10 cellular contexts compared by ENCODE assay signal in the genomic region with DNA sequence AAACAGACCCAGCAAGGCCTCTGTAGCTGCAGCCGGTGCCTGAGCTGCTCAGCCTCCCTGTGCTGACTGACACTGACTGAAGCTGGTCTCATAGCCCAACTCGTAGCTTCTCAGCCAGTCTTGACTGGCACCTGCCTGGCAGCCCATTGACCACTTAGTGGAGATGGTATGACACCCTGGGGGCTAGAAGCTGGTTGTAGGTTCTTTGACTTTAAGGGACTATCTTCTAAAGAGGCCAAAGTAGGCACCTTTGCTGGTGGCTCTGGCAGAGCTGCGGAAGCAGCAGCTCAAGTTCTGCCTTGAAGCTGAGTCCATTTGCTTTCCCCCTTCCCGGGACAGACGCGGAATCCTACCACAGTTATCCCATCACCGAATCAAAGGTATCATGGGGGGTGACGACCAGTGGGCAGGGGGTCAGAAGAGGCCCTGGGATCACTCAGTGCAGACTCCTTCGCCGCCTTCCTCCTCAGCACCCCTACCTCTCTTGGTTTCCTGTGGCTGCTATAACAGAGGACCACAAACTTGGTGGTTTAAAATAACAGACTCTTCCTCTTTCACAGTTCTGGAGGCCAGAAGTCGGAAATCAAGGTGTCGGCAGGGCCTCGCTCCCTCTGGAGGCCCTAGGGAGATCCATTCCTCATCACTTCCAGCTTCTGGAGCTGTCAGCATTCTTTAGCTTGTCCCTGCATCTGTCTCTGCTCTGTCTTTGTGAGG. TPM values are rescaled to one million over a fixed set of nuclear protein-coding genes. Genes with fewer than 3 reads are reported as not detected.
DNase-seq lines count a peak whose midpoint lies in the region; ATAC-seq and TF ChIP-seq lines count a peak whose summit lies in the region.
"Had no signal": no experiment of that assay in that cellular context is flagged by ENCODE, and none has a peak within 500 bp of the region (broad histone marks: within the 10 kb centered on the region; RNA-seq: fewer than 3 reads in every experiment).

No MANE protein-coding gene starts in this region.

- H3K4me3 ChIP-seq in Loucy (ENCODE audit: low read length, poor library complexity, severe bottlenecking), result peak overlapping the region; percentile 59
- H3K4me3 ChIP-seq: GM23248 had no signal

- no peaks in the 10 kb centered on the region for H3F3A ChIP-seq in Loucy (ENCODE audit: low read depth)

- H3K9me3 Mint-ChIP-seq in activated naive CD8-positive, alpha-beta T cell treated with anti-CD3 and anti-CD28 coated beads, Interleukin-2, amount 50 U/mL, for 24 hours, result no peaks in the 10 kb centered on the region
- H3K9me3 Mint-ChIP-seq in natural killer cell, result no peaks in the 10 kb centered on the region
- H3K9me3 Mint-ChIP-seq: nephron progenitor cell had no signal

- peak; percentile 27 for ATAC-seq in activated naive CD8-positive, alpha-beta T cell treated with anti-CD3 and anti-CD28 coated beads, Interleukin-2, amount 50 U/mL, for 24 hours
- ATAC-seq in natural killer cell, result peak; percentile 72 to 82 (median 80)
- no peak for ATAC-seq in GM18505 (IDR thresholded peaks at IDR 0.05; ENCODE audit: unreplicated experiment)
- no peak for ATAC-seq in GM21723 (IDR thresholded peaks at IDR 0.05; ENCODE audit: unreplicated experiment)

- H3K4me3 Mint-ChIP-seq in activated naive CD8-positive, alpha-beta T cell treated with anti-CD3 and anti-CD28 coated beads, Interleukin-2, amount 50 U/mL, for 24 hours, result no peak overlapping the region
- peak overlapping the region; percentile 79 for H3K4me3 Mint-ChIP-seq in natural killer cell
- H3K4me3 Mint-ChIP-seq: nephron progenitor cell had no signal

- H4K20me1 ChIP-seq in Loucy (ENCODE audit: insufficient read depth, low read length, poor library complexity, severe bottlenecking), result no peaks in the 10 kb centered on the region

- intact Hi-C loops in natural killer cell (cut with micrococcal nuclease), result loop anchor here (2.0 kb wide), 1 partner anchor 16 kb away; no protein-coding TSS in a partner anchor

- H3K4me1 Mint-ChIP-seq in activated naive CD8-positive, alpha-beta T cell treated with anti-CD3 and anti-CD28 coated beads, Interleukin-2, amount 50 U/mL, for 24 hours, result peaks cover 23% of the 10 kb centered on the region
- peaks cover 36 to 55% of the 10 kb centered on the region in 2 donors for H3K4me1 Mint-ChIP-seq in natural killer cell

- peak overlapping the region; percentile 78 for H3K9ac ChIP-seq in Loucy (ENCODE audit: low read depth, low read length, poor library complexity, severe bottlenecking)
- H3K9ac ChIP-seq: GM23248 had no signal

- no peaks in the 10 kb centered on the region for H3K36me3 Mint-ChIP-seq in activated naive CD8-positive, alpha-beta T cell treated with anti-CD3 and anti-CD28 coated beads, Interleukin-2, amount 50 U/mL, for 24 hours (ENCODE audit: low read depth)
- no peaks in the 10 kb centered on the region for H3K36me3 Mint-ChIP-seq in natural killer cell

- peak overlapping the region; percentile 34 for H3K27ac Mint-ChIP-seq in activated naive CD8-positive, alpha-beta T cell treated with anti-CD3 and anti-CD28 coated beads, Interleukin-2, amount 50 U/mL, for 24 hours
- peak overlapping the region; percentile 89 to 90 for H3K27ac Mint-ChIP-seq in natural killer cell

- H3K9me3 ChIP-seq in Loucy (ENCODE audit: insufficient read depth, low read depth, low read length), result no peaks in the 10 kb centered on the region

- no peaks in the 10 kb centered on the region for H3K27me3 Mint-ChIP-seq in activated naive CD8-positive, alpha-beta T cell treated with anti-CD3 and anti-CD28 coated beads, Interleukin-2, amount 50 U/mL, for 24 hours
- no peaks in the 10 kb centered on the region for H3K27me3 Mint-ChIP-seq in natural killer cell (ENCODE audit: low read depth in 2 of 2)

- peak; percentile 40 to 50 for DNase-seq in AML-193 (lab: John Stamatoyannopoulos, UW)
- no peak for DNase-seq in activated naive CD8-positive, alpha-beta T cell treated with anti-CD3 and anti-CD28 coated beads, Interleukin-2, amount 50 U/mL, for 24 hours
- DNase-seq in natural killer cell, result no peak
- no peak for DNase-seq in epidermal melanocyte (ENCODE audit: insufficient read length, low spot score)
- DNase-seq in midbrain (lab: John Stamatoyannopoulos, UW), result no peak
- DNase-seq: GM23248, nephron progenitor cell had no signal

- no peaks in the 10 kb centered on the region for H3K9me2 ChIP-seq in Loucy (replicated peaks; ENCODE audit: low read depth, low read length)

- no peaks in the 10 kb centered on the region for H3K79me2 ChIP-seq in Loucy (ENCODE audit: insufficient read depth, low read length)

- peaks cover 93% of the 10 kb centered on the region for H3K4me1 ChIP-seq in Loucy (ENCODE audit: insufficient read depth, low read length, poor library complexity, severe bottlenecking)

- peak; percentile 16; the same call in 1 of the 2 replicates for TF ChIP-seq CTCF in Loucy (conservative IDR thresholded peaks at IDR 0.05; ENCODE audit: low read length)
- TF ChIP-seq CTCF in natural killer cell (IDR thresholded peaks at IDR 0.05), result no peak

- H3K4me2 ChIP-seq in Loucy (ENCODE audit: low read depth, low read length, poor library complexity, severe bottlenecking), result peak overlapping the region; percentile 71

- TF ChIP-seq POLR2A in GM18505 (IDR thresholded peaks at IDR 0.05; ENCODE audit: borderline replicate concordance, extremely low read depth, insufficient read depth, insufficient read length), result no peak

- H3K27me3 ChIP-seq in Loucy (ENCODE audit: insufficient read depth, low read length, poor library complexity, severe bottlenecking), result no peaks in the 10 kb centered on the region

- H3K36me3 ChIP-seq in Loucy (ENCODE audit: insufficient read depth, low read length), result no peaks in the 10 kb centered on the region

- no peak overlapping the region for H2AFZ ChIP-seq in Loucy (ENCODE audit: low read length)
- H2AFZ ChIP-seq: GM23248 had no signal

RNA-seq across cellular contexts. Expression of a gene that starts 13.8 kb away (rescaled TPM):
- 100 to 1,000 TPM; 414 to 531 (median 455) TPM for total RNA-seq in natural killer cell

Comparison
In these comparisons a context has a peak if more than half of its experiments do, and no peak if none do; other contexts are left out.
1. DNase-seq: peak in AML-193 (2 of 2); none in activated naive CD8-positive, alpha-beta T cell treated with anti-CD3 and anti-CD28 coated beads, Interleukin-2, amount 50 U/mL, for 24 hours (single experiment), natural killer cell (single experiment), epidermal melanocyte (single experiment) and midbrain (single experiment).
2. ATAC-seq: peak in activated naive CD8-positive, alpha-beta T cell treated with anti-CD3 and anti-CD28 coated beads, Interleukin-2, amount 50 U/mL, for 24 hours (single experiment) and natural killer cell (3 of 3); none in GM18505 (single experiment) and GM21723 (single experiment).